In the genomic region with DNA sequence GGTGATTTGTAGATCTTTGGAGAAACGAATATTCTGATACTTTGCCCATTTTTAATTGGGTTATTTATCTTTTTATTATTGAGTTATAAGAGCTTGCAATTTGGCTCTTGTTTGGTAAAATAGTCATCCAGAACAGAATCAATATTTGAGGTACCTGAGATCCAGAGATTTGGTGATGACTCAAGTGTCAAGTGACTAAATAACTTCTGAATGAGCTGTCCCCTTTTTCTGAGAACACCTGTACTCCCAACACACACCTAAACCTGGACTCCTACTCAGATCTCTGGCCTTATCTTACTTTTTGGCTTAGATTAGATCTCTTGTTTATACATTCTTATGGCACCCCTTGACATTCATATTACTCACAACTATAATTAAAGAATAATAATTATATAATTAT, we compare ENCODE assay signal across 33 cellular contexts.
"Had no signal": no experiment of that assay in that cellular context is flagged by ENCODE, and none has a peak within 500 bp of the region (broad histone marks: within the 10 kb centered on the region; RNA-seq: fewer than 3 reads in every experiment).

No MANE protein-coding gene starts in this region.

- H3K4me3 Mint-ChIP-seq: activated CD4-positive, alpha-beta memory T cell treated with anti-CD3 and anti-CD28 coated beads for 36 hours; activated naive CD4-positive, alpha-beta T cell treated with anti-CD3 and anti-CD28 coated beads for 36 hours; activated naive CD8-positive, alpha-beta T cell treated with anti-CD3 and anti-CD28 coated beads for 36 hours; activated T-helper 1 cell treated with anti-CD3 and anti-CD28 coated beads, Interleukin-12 subunit alpha, Interleukin-12 subunit beta, Interleukin-2, Interleukin-4 antibody, amounts not matched to agents 30 ng/mL and 10 ng/mL and 1 ng/mL, durations not matched to agents 14 hours and 24 hours and 36 hours; endodermal cell; memory B cell; naive thymus-derived CD8-positive, alpha-beta T cell; neural progenitor cell; stimulated activated memory B cell treated with anti-CD40 and anti-IgM and Interleukin-4, amounts not matched to agents 10 μg/mL and 1 μg/mL and 100 μg/mL, for 72 hours; stimulated activated naive CD8-positive, alpha-beta T cell treated with anti-CD3 and anti-CD28 coated beads, Interleukin-15, amount 100 ng/mL, for 72 hours; type B pancreatic cell had no signal

- H3K27me3 ChIP-seq: adrenal gland, body of pancreas, esophagus squamous epithelium, neural progenitor cell, sigmoid colon, uterus had no signal

- H3K27ac Mint-ChIP-seq: activated CD4-positive, alpha-beta memory T cell treated with anti-CD3 and anti-CD28 coated beads for 36 hours; activated naive CD4-positive, alpha-beta T cell treated with anti-CD3 and anti-CD28 coated beads for 36 hours; activated naive CD8-positive, alpha-beta T cell treated with anti-CD3 and anti-CD28 coated beads for 36 hours; activated T-helper 1 cell treated with anti-CD3 and anti-CD28 coated beads, Interleukin-12 subunit alpha, Interleukin-12 subunit beta, Interleukin-2, Interleukin-4 antibody, amounts not matched to agents 30 ng/mL and 10 ng/mL and 1 ng/mL, durations not matched to agents 14 hours and 24 hours and 36 hours; endodermal cell; memory B cell; naive thymus-derived CD8-positive, alpha-beta T cell; neural progenitor cell; stimulated activated memory B cell treated with anti-CD40 and anti-IgM and Interleukin-4, amounts not matched to agents 10 μg/mL and 1 μg/mL and 100 μg/mL, for 72 hours; stimulated activated naive CD8-positive, alpha-beta T cell treated with anti-CD3 and anti-CD28 coated beads, Interleukin-15, amount 100 ng/mL, for 72 hours; type B pancreatic cell had no signal

- DNase-seq: activated CD4-positive, alpha-beta memory T cell treated with anti-CD3 and anti-CD28 coated beads for 36 hours; activated CD4-positive, alpha-beta T cell treated with anti-CD3 and anti-CD28 coated beads for 48 hours; activated CD8-positive, alpha-beta memory T cell treated with anti-CD3 and anti-CD28 coated beads, Interleukin-2, amount 50 U/mL, for 4 hours; activated effector memory CD4-positive, alpha-beta T cell treated with anti-CD3 and anti-CD28 coated beads, Interleukin-2, amount 50 U/mL, for 16 hours; activated naive CD4-positive, alpha-beta T cell treated with anti-CD3 and anti-CD28 coated beads for 36 hours; activated naive CD8-positive, alpha-beta T cell treated with anti-CD3 and anti-CD28 coated beads for 36 hours; activated T-cell treated with anti-CD3 and anti-CD28 coated beads, Interleukin-2, amount 50 U/mL, for 1 hour; adrenal gland; aorta; body of pancreas; esophagus squamous epithelium; midbrain; naive thymus-derived CD8-positive, alpha-beta T cell; occipital lobe; psoas muscle; sigmoid colon; small intestine; stimulated activated CD4-positive, alpha-beta T cell treated with anti-CD3 and anti-CD28 coated beads, Interleukin-4, amount 100 ng/mL, for 24 hours; stimulated activated CD8-positive, alpha-beta memory T cell treated with anti-CD3 and anti-CD28 coated beads, Interleukin-4, amount 100 ng/mL, for 48 hours; stimulated activated naive CD8-positive, alpha-beta T cell treated with anti-CD3 and anti-CD28 coated beads, Interleukin-15, amount 100 ng/mL, for 72 hours; substantia nigra; T-helper 9 cell; uterus; WERI-Rb-1 had no signal

- H3K27me3 Mint-ChIP-seq: memory B cell; stimulated activated memory B cell treated with anti-CD40 and anti-IgM and Interleukin-4, amounts not matched to agents 10 μg/mL and 1 μg/mL and 100 μg/mL, for 72 hours had no signal

- H3K9ac ChIP-seq: neural progenitor cell, parathyroid adenoma had no signal

- H3K36me3 ChIP-seq: adrenal gland, esophagus squamous epithelium, neural progenitor cell, sigmoid colon, uterus had no signal

- H2AFZ ChIP-seq: neural progenitor cell, parathyroid adenoma had no signal

- H3K27ac ChIP-seq: adrenal gland, esophagus squamous epithelium, neural progenitor cell, parathyroid adenoma, sigmoid colon, uterus, WERI-Rb-1 had no signal

- H3K4me3 ChIP-seq: adrenal gland, body of pancreas, esophagus squamous epithelium, neural progenitor cell, psoas muscle, sigmoid colon, uterus had no signal

- H3K9me3 Mint-ChIP-seq: activated naive CD4-positive, alpha-beta T cell treated with anti-CD3 and anti-CD28 coated beads for 36 hours; memory B cell; stimulated activated memory B cell treated with anti-CD40 and anti-IgM and Interleukin-4, amounts not matched to agents 10 μg/mL and 1 μg/mL and 100 μg/mL, for 72 hours; stimulated activated naive CD8-positive, alpha-beta T cell treated with anti-CD3 and anti-CD28 coated beads, Interleukin-15, amount 100 ng/mL, for 72 hours had no signal

- H3K4me2 ChIP-seq: neural progenitor cell had no signal

- H3K4me1 Mint-ChIP-seq: endodermal cell had no signal

- FAIRE-seq: frontal cortex, small intestine had no signal

- H3K4me1 ChIP-seq: uterus had no signal

- ATAC-seq: activated CD4-positive, CD25-positive, alpha-beta regulatory T cell treated with anti-CD3 and anti-CD28 coated beads, Interleukin-2, amount 50 U/mL, for 24 hours; body of pancreas; naive thymus-derived CD8-positive, alpha-beta T cell; psoas muscle; stimulated activated memory B cell treated with anti-CD40 and anti-IgM and Interleukin-4, amounts not matched to agents 10 μg/mL and 1 μg/mL and 100 μg/mL, for 72 hours; stimulated activated naive CD8-positive, alpha-beta T cell treated with anti-CD3 and anti-CD28 coated beads, Interleukin-15, amount 100 ng/mL, for 72 hours had no signal

- H3K9me3 ChIP-seq: adrenal gland, body of pancreas, esophagus squamous epithelium, psoas muscle, sigmoid colon, uterus had no signal
